In the genomic region with DNA sequence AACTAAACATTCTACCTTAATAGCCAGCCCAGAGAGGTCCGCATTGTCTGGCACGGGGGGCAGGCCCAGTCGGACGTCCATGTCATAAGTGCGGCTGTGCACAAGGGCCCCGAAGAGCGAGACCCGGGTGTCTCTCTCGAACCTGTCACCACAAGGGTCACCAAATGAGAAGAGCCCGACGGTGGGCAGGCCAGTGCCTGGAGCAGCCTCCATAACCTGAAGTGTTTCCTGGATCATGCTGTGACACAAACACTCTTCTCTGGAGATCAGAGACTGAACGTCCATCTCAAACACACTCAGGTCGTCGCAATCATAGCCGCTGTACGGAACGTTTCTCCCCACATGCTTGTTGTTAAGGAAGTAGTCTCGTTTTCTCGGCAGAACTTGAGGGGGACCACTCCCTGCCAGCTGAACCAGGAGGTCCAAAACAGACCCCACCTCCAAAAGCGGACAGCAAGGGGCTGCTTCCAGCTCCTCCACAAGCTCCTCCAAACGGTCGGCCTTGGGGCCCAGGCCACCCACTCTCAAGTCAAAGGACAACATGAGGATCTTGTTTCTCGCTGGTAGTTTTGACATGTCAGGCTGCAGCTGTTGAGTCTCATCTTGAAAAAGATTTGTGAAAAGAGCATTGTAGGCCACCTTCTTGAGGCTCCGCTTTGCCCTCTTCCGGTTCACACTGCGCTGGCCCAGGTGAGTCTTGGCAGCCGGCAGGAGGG, we compare ENCODE assay signal across 8 cellular contexts. TPM values are rescaled to one million over a fixed set of nuclear protein-coding genes. Genes with fewer than 3 reads are reported as not detected.
DNase-seq lines count a peak whose midpoint lies in the region; ATAC-seq and TF ChIP-seq lines count a peak whose summit lies in the region.

No MANE protein-coding gene starts in this region.

- H3K27me3 ChIP-seq in GM06990 (replicated peaks; ENCODE audit: control insufficient read depth, insufficient read depth, low read length) (no peaks in the 10 kb centered on the region), MM.1S (replicated peaks; ENCODE audit: insufficient read depth, low read length) (no peaks in the 10 kb centered on the region)

- H4K20me1 ChIP-seq in MM.1S (ENCODE audit: insufficient read depth, low read length), result no peaks in the 10 kb centered on the region

- H3K4me2 ChIP-seq in MM.1S (ENCODE audit: low read depth, low read length), result peak overlapping the region; percentile 100

- peak overlapping the region; percentile 45; the same call in 1 of the 2 replicates for H2AFZ ChIP-seq in MM.1S (ENCODE audit: low read length)

- no peaks in the 10 kb centered on the region for H3K9me3 ChIP-seq in MM.1S (replicated peaks; ENCODE audit: insufficient read depth, low read length)

- H3K36me3 Mint-ChIP-seq in natural killer cell treated with Interleukin-12 subunit alpha and Interleukin-12 subunit beta and Interleukin-15 and Interleukin-18, amount 100 ng/mL, for 72 hours, result peaks cover 6% of the 10 kb centered on the region

- TF ChIP-seq CTCF in GM06990 (IDR thresholded peaks at IDR 0.05; ENCODE audit: insufficient read depth, low read length, poor library complexity, severe bottlenecking), result no peak
- TF ChIP-seq CTCF in MM.1S (IDR thresholded peaks at IDR 0.05; ENCODE audit: low read length), result no peak

- H3K27me3 Mint-ChIP-seq in natural killer cell treated with Interleukin-12 subunit alpha and Interleukin-12 subunit beta and Interleukin-15 and Interleukin-18, amount 100 ng/mL, for 72 hours, result no peaks in the 10 kb centered on the region

- CTCF ChIA-PET in HEK293T (lab: Yijun Ruan, JAX), result interaction anchor here (0.7 kb wide), 1 partner anchor 281 kb away, joined by 4 read pairs; the partner anchor contains the start of gene SCO2

- no peaks in the 10 kb centered on the region for H3K9me3 Mint-ChIP-seq in natural killer cell treated with Interleukin-12 subunit alpha and Interleukin-12 subunit beta and Interleukin-15 and Interleukin-18, amount 100 ng/mL, for 72 hours

- peaks cover 26 to 35% of the 10 kb centered on the region in 2 donors for H3K4me1 Mint-ChIP-seq in natural killer cell treated with Interleukin-12 subunit alpha and Interleukin-12 subunit beta and Interleukin-15 and Interleukin-18, amount 100 ng/mL, for 72 hours (ENCODE audit: low read depth in 2 of 2)

- no peak for DNase-seq in GM06990 (ENCODE audit: extremely low read depth, insufficient read length)
- DNase-seq in MM.1S, result no peak
- DNase-seq in dermis blood vessel endothelial cell, result peak; percentile 27
- DNase-seq in natural killer cell treated with Interleukin-12 subunit alpha and Interleukin-12 subunit beta and Interleukin-15 and Interleukin-18, amount 100 ng/mL, for 72 hours (ENCODE audit: low spot score), result no peak
- no peak for DNase-seq in HEK293T (ENCODE audit: extremely low spot score)
- DNase-seq in NCI-H146 treated with DMSO at 0.1 percent for 48 hours (lab: John Stamatoyannopoulos, UW; ENCODE audit: unreplicated experiment), result no peak

- H3K36me3 ChIP-seq in GM06990 (ENCODE audit: control insufficient read depth, insufficient read depth, low read length) (peaks cover 16% of the 10 kb centered on the region), MM.1S (replicated peaks; ENCODE audit: insufficient read depth, low read length) (no peaks in the 10 kb centered on the region)

- no peaks in the 10 kb centered on the region for H3K9me2 ChIP-seq in MM.1S (replicated peaks; ENCODE audit: insufficient read depth, low read length)

- H3F3A ChIP-seq in MM.1S (ENCODE audit: insufficient read depth, low read length), result peaks cover 38% of the 10 kb centered on the region

- peak overlapping the region; percentile 94 for H3K27ac Mint-ChIP-seq in natural killer cell treated with Interleukin-12 subunit alpha and Interleukin-12 subunit beta and Interleukin-15 and Interleukin-18, amount 100 ng/mL, for 72 hours

- H3K4me3 ChIP-seq in GM06990 (replicated peaks; ENCODE audit: low read depth, low read length) (peak overlapping the region; percentile 96), MM.1S (ENCODE audit: low read length) (peak overlapping the region; percentile 81)

- POLR2A ChIA-PET in HEK293T (lab: Yijun Ruan, JAX), result interaction anchor here (0.9 to 1.4 kb wide), 6 partner anchors 13 to 282 kb away, joined by 3 to 9 read pairs (median 6); partner anchors contain the start of genes MAPK12 and SCO2

- peak overlapping the region; percentile 88 for H3K27ac ChIP-seq in MM.1S (ENCODE audit: low read length)

- H3K4me3 Mint-ChIP-seq in natural killer cell treated with Interleukin-12 subunit alpha and Interleukin-12 subunit beta and Interleukin-15 and Interleukin-18, amount 100 ng/mL, for 72 hours, result peak overlapping the region; percentile 98

- peaks cover 83% of the 10 kb centered on the region for H3K79me2 ChIP-seq in MM.1S (ENCODE audit: low read length)

- peaks cover 31% of the 10 kb centered on the region for H3K4me1 ChIP-seq in MM.1S (ENCODE audit: low read length)

- peak overlapping the region; percentile 91 for H3K9ac ChIP-seq in MM.1S (ENCODE audit: low read length)

- no peak for ATAC-seq in natural killer cell treated with Interleukin-12 subunit alpha and Interleukin-12 subunit beta and Interleukin-15 and Interleukin-18, amount 100 ng/mL, for 72 hours
- ATAC-seq in HG03354 (IDR thresholded peaks at IDR 0.05; ENCODE audit: poor library complexity, severe bottlenecking, unreplicated experiment) (no peak), GM19395 (IDR thresholded peaks at IDR 0.05; ENCODE audit: unreplicated experiment) (no peak)

TF ChIP-seq in HEK293T, 16 proteins besides CTCF, POLR2A, EP300 and RAD21:
- no peak for TF ChIP-seq ARNT (IDR thresholded peaks at IDR 0.05)
- TF ChIP-seq SUZ12 (IDR thresholded peaks at IDR 0.05), result no peak
- no peak for TF ChIP-seq HDGF (IDR thresholded peaks at IDR 0.05; ENCODE audit: borderline replicate concordance)
- no peak for TF ChIP-seq FOXK2 (IDR thresholded peaks at IDR 0.05)
- no peak for TF ChIP-seq FOXM1 (IDR thresholded peaks at IDR 0.05; ENCODE audit: borderline replicate concordance)
- TF ChIP-seq ELF4 (IDR thresholded peaks at IDR 0.05), result no peak
- TF ChIP-seq CTBP1 (IDR thresholded peaks at IDR 0.05; ENCODE audit: borderline replicate concordance), result no peak
- TF ChIP-seq NFRKB (IDR thresholded peaks at IDR 0.05), result no peak

RNA-seq across cellular contexts. Expression of gene TUBGCP6, which starts 1.0 kb away (rescaled TPM):
- total RNA-seq in dermis blood vessel endothelial cell, result 28.5 and 38.1 TPM in 2 replicates
- 10 to 100 TPM; 47.6 to 80.1 TPM for total RNA-seq in natural killer cell treated with Interleukin-12 subunit alpha and Interleukin-12 subunit beta and Interleukin-15 and Interleukin-18, amount 100 ng/mL, for 72 hours

RNA-seq across cellular contexts. Expression of gene HDAC10, which starts 7.2 kb away (rescaled TPM):
- total RNA-seq in dermis blood vessel endothelial cell, result 35.2 and 39.5 TPM in 2 replicates
- 100 to 1,000 TPM in 1 of 2 donors, 10 to 100 TPM in 1; 54.5 to 113 TPM for total RNA-seq in natural killer cell treated with Interleukin-12 subunit alpha and Interleukin-12 subunit beta and Interleukin-15 and Interleukin-18, amount 100 ng/mL, for 72 hours

RNA-seq across cellular contexts. Expression of gene MAPK12, which starts 17.6 kb away (rescaled TPM):
- total RNA-seq in dermis blood vessel endothelial cell, result 73.4 and 118 TPM in 2 replicates
- total RNA-seq in natural killer cell treated with Interleukin-12 subunit alpha and Interleukin-12 subunit beta and Interleukin-15 and Interleukin-18, amount 100 ng/mL, for 72 hours, result 1 to 10 TPM; 1.6 to 9.0 TPM

RNA-seq across cellular contexts. Expression of gene MAPK11, which starts 26.3 kb away (rescaled TPM):
- total RNA-seq in dermis blood vessel endothelial cell, result 21.4 and 41.7 TPM in 2 replicates
- total RNA-seq in natural killer cell treated with Interleukin-12 subunit alpha and Interleukin-12 subunit beta and Interleukin-15 and Interleukin-18, amount 100 ng/mL, for 72 hours, result 10 to 100 TPM; 10.2 to 15.1 TPM

RNA-seq across cellular contexts. Expression of gene SELENOO, which starts 43.1 kb away (rescaled TPM):
- total RNA-seq in dermis blood vessel endothelial cell, result 32.8 and 47.0 TPM in 2 replicates
- total RNA-seq in natural killer cell treated with Interleukin-12 subunit alpha and Interleukin-12 subunit beta and Interleukin-15 and Interleukin-18, amount 100 ng/mL, for 72 hours, result 10 to 100 TPM; 23.4 to 43.3 TPM
